Comparison of ENCODE assay signal across 1 cellular context in genomic region chr3:128279594-128279880, GRCh38.
TF ChIP-seq lines count a peak whose summit lies in the region.

No MANE protein-coding gene starts in this region.

TF ChIP-seq in WTC11, 78 proteins besides CTCF, POLR2A, EP300 and RAD21:
- TF ChIP-seq ZBTB21 (CRISPR knock-in tag; IDR thresholded peaks at IDR 0.05; ENCODE audit: borderline replicate concordance): no peak
- TF ChIP-seq TEAD1 (CRISPR knock-in tag; IDR thresholded peaks at IDR 0.05): no peak
- TF ChIP-seq PRRX2 (CRISPR knock-in tag; IDR thresholded peaks at IDR 0.05): no peak
- TF ChIP-seq HMGXB4 (CRISPR knock-in tag; IDR thresholded peaks at IDR 0.05): no peak
- TF ChIP-seq CREM (CRISPR knock-in tag; IDR thresholded peaks at IDR 0.05): no peak
- TF ChIP-seq CDX4 (CRISPR knock-in tag; IDR thresholded peaks at IDR 0.05; ENCODE audit: borderline replicate concordance): no peak
- no peak for TF ChIP-seq ZNF512 (CRISPR knock-in tag; IDR thresholded peaks at IDR 0.05; ENCODE audit: borderline replicate concordance)
- TF ChIP-seq ZMAT4 (CRISPR knock-in tag; IDR thresholded peaks at IDR 0.05): no peak
- TF ChIP-seq TEAD4 (CRISPR knock-in tag; IDR thresholded peaks at IDR 0.05): no peak
- TF ChIP-seq IRF2 (CRISPR knock-in tag; IDR thresholded peaks at IDR 0.05; ENCODE audit: borderline replicate concordance, low read depth): no peak
- TF ChIP-seq ZNF219 (CRISPR knock-in tag; IDR thresholded peaks at IDR 0.05; ENCODE audit: borderline replicate concordance): no peak
- no peak for TF ChIP-seq PREB (CRISPR knock-in tag; IDR thresholded peaks at IDR 0.05; ENCODE audit: borderline replicate concordance)
- no peak for TF ChIP-seq ZNF425 (CRISPR knock-in tag; conservative IDR thresholded peaks at IDR 0.05)
- no peak for TF ChIP-seq ZNF138 (CRISPR knock-in tag; conservative IDR thresholded peaks at IDR 0.05)
